ENCODE assay signal across 1 cellular context in genomic region chr12:101686176-101686575, GRCh38.
TF ChIP-seq lines count a peak whose summit lies in the region.

No MANE protein-coding gene starts in this region.

TF ChIP-seq in K562, 482 proteins besides CTCF, POLR2A, EP300 and RAD21:
- TF ChIP-seq ATF1 (CRISPR knock-in tag; IDR thresholded peaks at IDR 0.05) = no peak
- TF ChIP-seq ATF1 (tag; IDR thresholded peaks at IDR 0.05) = no peak
- TF ChIP-seq RAD51 (IDR thresholded peaks at IDR 0.05; ENCODE audit: borderline replicate concordance, low read depth) = no peak
- TF ChIP-seq TBL1XR1 (IDR thresholded peaks at IDR 0.05; ENCODE audit: low read length in 2 of 2) = no peak
- no peak for TF ChIP-seq XRCC5 (IDR thresholded peaks at IDR 0.05; ENCODE audit: low read depth, low read length)
- no peak for TF ChIP-seq MLLT1 (IDR thresholded peaks at IDR 0.05)
- TF ChIP-seq SREBF2 (CRISPR knock-in tag; IDR thresholded peaks at IDR 0.05) = no peak
- TF ChIP-seq STAT5B (CRISPR knock-in tag; IDR thresholded peaks at IDR 0.05) = no peak
- TF ChIP-seq NFYB (IDR thresholded peaks at IDR 0.05; ENCODE audit: extremely low read depth, insufficient read length) = no peak
- no peak for TF ChIP-seq PATZ1 (CRISPR knock-in tag; IDR thresholded peaks at IDR 0.05; ENCODE audit: borderline replicate concordance)
- TF ChIP-seq CHAMP1 (IDR thresholded peaks at IDR 0.05) = no peak
- TF ChIP-seq TRIM28 (IDR thresholded peaks at IDR 0.05) = no peak
- TF ChIP-seq SAFB2 (IDR thresholded peaks at IDR 0.05; ENCODE audit: borderline replicate concordance, low read depth, low read length, severe bottlenecking) = no peak
- no peak for TF ChIP-seq RREB1 (CRISPR knock-in tag; IDR thresholded peaks at IDR 0.05)
- no peak for TF ChIP-seq CREB5 (CRISPR knock-in tag; IDR thresholded peaks at IDR 0.05)
- no peak for TF ChIP-seq STAT5A (IDR thresholded peaks at IDR 0.05; ENCODE audit: borderline replicate concordance, low read length)
- TF ChIP-seq ZNF143 (CRISPR knock-in tag; IDR thresholded peaks at IDR 0.05) = no peak
- TF ChIP-seq SMARCB1 (IDR thresholded peaks at IDR 0.05; ENCODE audit: insufficient read length, low read depth) = no peak
